ENCODE assay signal across 8 cellular contexts in the genomic region with DNA sequence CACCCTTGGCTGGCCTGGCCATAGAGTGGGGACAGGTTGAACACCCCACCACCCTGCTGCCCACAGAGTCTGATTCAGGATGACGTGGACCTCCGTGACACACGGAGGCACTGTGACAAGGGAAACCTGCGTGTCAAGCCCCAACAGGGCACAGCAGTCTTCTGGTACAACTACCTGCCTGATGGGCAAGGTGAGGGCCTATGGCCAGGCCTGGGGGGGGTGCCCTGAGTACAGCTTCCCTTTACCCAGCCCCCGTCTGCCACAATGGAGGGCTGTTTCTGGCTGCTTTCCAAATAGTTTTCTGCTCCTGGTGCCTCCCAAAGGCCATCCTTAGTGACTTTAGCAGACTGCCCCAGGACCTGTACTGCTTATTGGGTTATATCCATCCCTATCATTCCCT. TPM values are rescaled to one million over a fixed set of nuclear protein-coding genes. Genes with fewer than 3 reads are reported as not detected.
DNase-seq lines count a peak whose midpoint lies in the region; ATAC-seq and TF ChIP-seq lines count a peak whose summit lies in the region.
"Had no signal": no experiment of that assay in that cellular context is flagged by ENCODE, and none has a peak within 500 bp of the region (broad histone marks: within the 10 kb centered on the region; RNA-seq: fewer than 3 reads in every experiment).

No MANE protein-coding gene starts in this region.

- H3K4me3 ChIP-seq in fibroblast of villous mesenchyme (ENCODE audit: low read depth, low read length), result peak overlapping the region; percentile 87
- peak overlapping the region; percentile 66 for H3K4me3 ChIP-seq in smooth muscle cell

- DNase-seq in H9 (no peak), T-cell (no peak), fibroblast of villous mesenchyme (ENCODE audit: low read depth) (no peak), smooth muscle cell (lab: John Stamatoyannopoulos, UW; ENCODE audit: unreplicated experiment) (no peak), NCI-H526 treated with DMSO at 0.1 percent for 48 hours (lab: John Stamatoyannopoulos, UW) (no peak)
- DNase-seq: activated CD4-positive, alpha-beta T cell treated with anti-CD3 and anti-CD28 coated beads for 4 hours had no signal

- H4K5ac ChIP-seq in H9 (ENCODE audit: insufficient read length, low read depth, low read length), result no peak overlapping the region

- no peaks in the 10 kb centered on the region for H3K9me3 ChIP-seq in H9 (ENCODE audit: control insufficient read depth, low read depth, low read length)
- H3K9me3 ChIP-seq in smooth muscle cell (replicated peaks; ENCODE audit: low read depth), result no peaks in the 10 kb centered on the region

- POLR2A ChIA-PET in T-cell (lab: Charles Lee), result no interaction called here

- no peaks in the 10 kb centered on the region for H3K27me3 ChIP-seq in H9 (ENCODE audit: insufficient read depth, low read length)
- no peaks in the 10 kb centered on the region for H3K27me3 ChIP-seq in smooth muscle cell (ENCODE audit: low read depth)

- H3K36me3 Mint-ChIP-seq in H9 (ENCODE audit: insufficient read depth in 1 of 3, low read depth in 3 of 3), result peaks cover 0 to 23% (median 15%) of the 10 kb centered on the region in 3 experiments; a peak in 6 of 7 replicates
- no peaks in the 10 kb centered on the region for H3K36me3 Mint-ChIP-seq in T-cell

- H4K91ac ChIP-seq in H9 (ENCODE audit: insufficient read length, low read depth, low read length), result no peak overlapping the region

- H3T11ph ChIP-seq in H9 (ENCODE audit: low read length), result no peak overlapping the region

- no peak overlapping the region for H2BK120ac ChIP-seq in H9 (ENCODE audit: low read depth, low read length, poor library complexity, severe bottlenecking)

- H3K14ac ChIP-seq in H9 (ENCODE audit: insufficient read depth, low read length), result no peak overlapping the region

- no peak overlapping the region for H2BK20ac ChIP-seq in H9 (ENCODE audit: low read depth, low read length, poor library complexity, severe bottlenecking)

- no peak overlapping the region for H3K56ac ChIP-seq in H9 (ENCODE audit: insufficient read length, low read depth, low read length)

- H3K27ac ChIP-seq in H9 (ENCODE audit: insufficient read length, low read depth, low read length), result no peak overlapping the region
- H3K27ac ChIP-seq in smooth muscle cell (ENCODE audit: low read depth), result peak overlapping the region; percentile 90

- H3K9ac ChIP-seq in H9 (ENCODE audit: extremely low read depth, insufficient read length, low read length) (peak overlapping the region; percentile 87), smooth muscle cell (ENCODE audit: low read depth) (peak overlapping the region; percentile 91)

- H3K27ac Mint-ChIP-seq in H9 (no peak overlapping the region), T-cell (peak overlapping the region; percentile 100)

- H3K36me3 ChIP-seq in smooth muscle cell (ENCODE audit: low read depth), result no peaks in the 10 kb centered on the region

- peaks cover 4% of the 10 kb centered on the region for H3F3A ChIP-seq in smooth muscle cell (ENCODE audit: low read depth)

- H3K4me1 Mint-ChIP-seq in H9 (peaks cover 13% of the 10 kb centered on the region in 2 experiments), T-cell (peaks cover 22 to 35% (median 25%) of the 10 kb centered on the region in 3 donors)

- H3K4me3 Mint-ChIP-seq in H9, result peak overlapping the region; percentile 99 to 100
- H3K4me3 Mint-ChIP-seq in T-cell, result peak overlapping the region; percentile 93 to 100 (median 99)

- H3K4me2 ChIP-seq in H9 (ENCODE audit: insufficient read depth, insufficient read length, low read length) (peak overlapping the region; percentile 78), smooth muscle cell (peak overlapping the region; percentile 91)

- no peak overlapping the region for H4K8ac ChIP-seq in H9 (replicated peaks; ENCODE audit: insufficient read length, low read depth, low read length)

- H3K79me2 ChIP-seq in H9 (ENCODE audit: insufficient read depth, low read length), result peaks cover 10% of the 10 kb centered on the region; the same call in 1 of the 2 replicates
- peaks cover 36% of the 10 kb centered on the region for H3K79me2 ChIP-seq in smooth muscle cell (ENCODE audit: low read depth)

- WGBS in H9 (ENCODE audit: extremely low coverage, insufficient read length, low lambda C conversion rate), result no CpG with 5 or more reads among the region's 5 CpGs
- 91% methylated on average over 5 of the region's 5 CpGs for WGBS in smooth muscle cell (ENCODE audit: low lambda C conversion rate)

- H3K9me3 Mint-ChIP-seq in H9 (no peaks in the 10 kb centered on the region; a peak in 1 of 5 replicates), T-cell (no peaks in the 10 kb centered on the region)

- no peak overlapping the region for H2BK15ac ChIP-seq in H9 (ENCODE audit: low read depth, low read length)

- no peak overlapping the region for H2BK12ac ChIP-seq in H9 (ENCODE audit: insufficient read length, low read depth, low read length)

- H3K18ac ChIP-seq in H9 (ENCODE audit: insufficient read length, low read depth, low read length), result no peak overlapping the region

- no peaks in the 10 kb centered on the region for H3K79me1 ChIP-seq in H9 (ENCODE audit: insufficient read depth, low read depth, low read length, poor library complexity, severe bottlenecking)

- TF ChIP-seq CTCF in H9 (conservative IDR thresholded peaks at IDR 0.05), result no peak
- TF ChIP-seq CTCF in fibroblast of villous mesenchyme (IDR thresholded peaks at IDR 0.05; ENCODE audit: insufficient read depth, low read depth, low read length), result no peak
- TF ChIP-seq CTCF in smooth muscle cell (IDR thresholded peaks at IDR 0.05; ENCODE audit: borderline replicate concordance, insufficient read depth, poor library complexity, severe bottlenecking), result no peak

- H3K23ac ChIP-seq in H9 (ENCODE audit: insufficient read length, low read depth, low read length), result no peak overlapping the region

- H3K4me1 ChIP-seq in H9 (ENCODE audit: insufficient read depth, low read length) (no peaks in the 10 kb centered on the region; the same call in 1 of the 2 replicates), smooth muscle cell (ENCODE audit: low read depth) (peaks cover 12% of the 10 kb centered on the region)

- H3K27me3 Mint-ChIP-seq in H9 (ENCODE audit: low read depth) (no peaks in the 10 kb centered on the region; the same call in 1 of the 2 replicates), T-cell (no peaks in the 10 kb centered on the region)

- ATAC-seq in T-cell (replicated peaks in 1 of 4), result no peak
- ATAC-seq in GM21447 (IDR thresholded peaks at IDR 0.05; ENCODE audit: unreplicated experiment), result no peak
- no peak for ATAC-seq in HG03095 (IDR thresholded peaks at IDR 0.05; ENCODE audit: unreplicated experiment)

- CTCF ChIA-PET in T-cell (lab: Charles Lee), result interaction anchor here in 1 of 2 donors (2.1 to 3.2 kb wide), 4 partner anchors 15 to 152 kb away, joined by 9 to 64 read pairs (median 36); a partner anchor contains a TSS

- H3K4ac ChIP-seq in H9 (ENCODE audit: low read depth, low read length), result no peak overlapping the region

- H2AK5ac ChIP-seq in H9 (ENCODE audit: insufficient read length, low read length), result no peak overlapping the region

- H2BK5ac ChIP-seq in H9 (ENCODE audit: insufficient read length, low read length), result no peak overlapping the region

- H4K20me1 ChIP-seq in H9 (ENCODE audit: control insufficient read depth, insufficient read depth, insufficient read length) (no peaks in the 10 kb centered on the region), smooth muscle cell (ENCODE audit: low read depth) (peaks cover 31% of the 10 kb centered on the region)

- H2AFZ ChIP-seq in H9 (ENCODE audit: low read length) (no peak overlapping the region), smooth muscle cell (ENCODE audit: low read depth) (no peak overlapping the region)

- peaks cover 13% of the 10 kb centered on the region for H3K23me2 ChIP-seq in H9 (ENCODE audit: insufficient read length, low read depth, low read length, poor library complexity, severe bottlenecking)

RNA-seq across cellular contexts. Expression of a gene that starts 1.2 kb away (rescaled TPM):
- total RNA-seq in H9 (2021), result 282 and 298 TPM in 2 replicates
- total RNA-seq in T-cell, result 100 to 1,000 TPM; 204 to 300 (median 293) TPM
- total RNA-seq in fibroblast of villous mesenchyme, result 75.6 and 77.3 TPM in 2 replicates
- 61.8 and 72.8 TPM in 2 replicates for total RNA-seq in smooth muscle cell
- 86.8 and 115 TPM in 2 replicates for polyA plus RNA-seq in smooth muscle cell

RNA-seq across cellular contexts. Expression of a gene that starts 12.4 kb away (rescaled TPM):
- total RNA-seq in H9 (2021) (27.1 and 32.3 TPM in 2 replicates), T-cell (10 to 100 TPM; 20.8 to 35.1 (median 30.3) TPM), fibroblast of villous mesenchyme (40.6 and 43.2 TPM in 2 replicates), smooth muscle cell (32.1 and 35.6 TPM in 2 replicates)
- 39.0 and 51.1 TPM in 2 replicates for polyA plus RNA-seq in smooth muscle cell

RNA-seq across cellular contexts. Expression of a gene that starts 15.9 kb away (rescaled TPM):
- total RNA-seq in H9 (2021), result 39.9 and 40.7 TPM in 2 replicates
- total RNA-seq in T-cell, result 10 to 100 TPM; 62.8 to 92.1 (median 78.1) TPM
- 39.3 and 48.3 TPM in 2 replicates for total RNA-seq in fibroblast of villous mesenchyme
- total RNA-seq in smooth muscle cell, result 113 and 124 TPM in 2 replicates
- 169 and 175 TPM in 2 replicates for polyA plus RNA-seq in smooth muscle cell

RNA-seq across cellular contexts. Expression of a gene that starts 16.0 kb away (rescaled TPM):
- total RNA-seq in H9 (2021) (34.5 and 36.0 TPM in 2 replicates), T-cell (10 to 100 TPM; 40.4 to 79.0 (median 73.6) TPM), fibroblast of villous mesenchyme (23.8 and 26.8 TPM in 2 replicates), smooth muscle cell (20.3 and 22.7 TPM in 2 replicates)
- polyA plus RNA-seq in smooth muscle cell, result 29.9 and 30.4 TPM in 2 replicates

RNA-seq across cellular contexts. Expression of a gene that starts 23.2 kb away (rescaled TPM):
- total RNA-seq in H9 (2021), result 408 and 414 TPM in 2 replicates
- 100 to 1,000 TPM; 110 to 160 (median 149) TPM for total RNA-seq in T-cell
- 225 and 260 TPM in 2 replicates for total RNA-seq in fibroblast of villous mesenchyme
- total RNA-seq in smooth muscle cell, result 121 and 128 TPM in 2 replicates
- polyA plus RNA-seq in smooth muscle cell, result 105 and 127 TPM in 2 replicates

Comparison
In these comparisons a context has a peak if more than half of its experiments do, and no peak if none do; other contexts are left out.
1. H3K27ac Mint-ChIP-seq: peak in T-cell (2 of 2); none in H9 (0 of 3).